ENCODE assay signal across 18 cellular contexts in the genomic region with DNA sequence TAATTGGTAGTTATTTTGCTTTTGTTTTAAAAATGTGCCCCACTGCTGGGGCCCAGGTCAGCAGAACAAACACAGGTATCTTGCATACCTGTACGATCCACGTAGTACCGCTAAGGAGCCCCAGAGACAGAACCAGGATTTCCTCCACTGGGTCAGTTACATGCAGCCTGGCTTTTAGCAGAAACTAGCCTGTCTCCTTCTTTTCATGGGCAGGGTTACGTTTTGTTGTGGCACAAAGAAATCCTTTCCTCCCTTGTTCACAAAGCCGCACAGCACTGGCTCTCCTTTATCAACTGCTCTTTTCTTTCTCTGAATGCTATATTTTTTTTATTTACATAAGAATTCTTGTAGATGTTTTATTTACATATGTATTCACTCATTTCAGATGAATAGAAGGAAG.
DNase-seq lines count a peak whose midpoint lies in the region; ATAC-seq and TF ChIP-seq lines count a peak whose summit lies in the region.
"Had no signal": no experiment of that assay in that cellular context is flagged by ENCODE, and none has a peak within 500 bp of the region (broad histone marks: within the 10 kb centered on the region; RNA-seq: fewer than 3 reads in every experiment).

No MANE protein-coding gene starts in this region.

- H2AFZ ChIP-seq in neuron (ENCODE audit: low read depth, low read length): no peak overlapping the region

- H3K9ac ChIP-seq in HUES48 (ENCODE audit: low read depth, low read length) (0 out of 2 replicates have a peak overlapping the region, but pooled peaks have one; percentile 33), iPS-20b (ENCODE audit: low read depth, low read length) (peak overlapping the region; percentile 42; the same call in 1 of the 2 replicates)
- H3K9ac ChIP-seq: BLaER1 treated with 17β-estradiol and CSF1 and Interleukin-3, amounts not matched to agents 10 nM and 100 nM; KMS-11; SK-N-SH had no signal

- ATAC-seq in GM19324 (IDR thresholded peaks at IDR 0.05; ENCODE audit: low FRiP score, unreplicated experiment): no peak

- peak overlapping the region; percentile 33 for H3K27ac ChIP-seq in HUES48 (ENCODE audit: low read depth, low read length)
- no peak overlapping the region for H3K27ac ChIP-seq in ectodermal cell (ENCODE audit: insufficient read depth, low read depth, low read length, poor library complexity, severe bottlenecking)
- no peak overlapping the region for H3K27ac ChIP-seq in iPS-20b (ENCODE audit: low read length)
- H3K27ac ChIP-seq: BLaER1 treated with 17β-estradiol and CSF1 and Interleukin-3, amounts not matched to agents 10 nM and 100 nM; KMS-11 had no signal

- H3K27me3 ChIP-seq in HUES48 (ENCODE audit: control insufficient read depth, insufficient read depth, low read length) (no peaks in the 10 kb centered on the region), ectodermal cell (ENCODE audit: control insufficient read depth, insufficient read depth, low read length, poor library complexity, severe bottlenecking) (no peaks in the 10 kb centered on the region), iPS-20b (ENCODE audit: insufficient read depth, low read length) (no peaks in the 10 kb centered on the region), neuron (ENCODE audit: insufficient read depth, low read length) (no peaks in the 10 kb centered on the region)
- H3K27me3 ChIP-seq: BLaER1 treated with 17β-estradiol and CSF1 and Interleukin-3, amounts not matched to agents 10 nM and 100 nM had no signal

- WGBS in ectodermal cell, 2 experiments: 35 to 43% methylated on average over 4 to 5 of the region's 5 CpGs

- H3K9me3 ChIP-seq in HUES48 (ENCODE audit: control insufficient read depth, insufficient read depth, low read length): no peaks in the 10 kb centered on the region
- no peaks in the 10 kb centered on the region for H3K9me3 ChIP-seq in ectodermal cell (ENCODE audit: control insufficient read depth, low read length)
- H3K9me3 ChIP-seq in iPS-20b (ENCODE audit: insufficient read depth, low read depth, low read length): no peaks in the 10 kb centered on the region
- H3K9me3 ChIP-seq in neuron (ENCODE audit: low read length): no peaks in the 10 kb centered on the region
- H3K9me3 ChIP-seq: BLaER1 treated with 17β-estradiol and CSF1 and Interleukin-3, amounts not matched to agents 10 nM and 100 nM; SK-N-SH had no signal

- H3K4me1 ChIP-seq in HUES48 (ENCODE audit: control insufficient read depth, insufficient read depth, low read length): peaks cover 62% of the 10 kb centered on the region
- H3K4me1 ChIP-seq in ectodermal cell (ENCODE audit: control insufficient read depth, insufficient read depth, low read length): peaks cover 50% of the 10 kb centered on the region
- H3K4me1 ChIP-seq in iPS-20b (ENCODE audit: insufficient read depth, low read length): peaks cover 47% of the 10 kb centered on the region
- peaks cover 66% of the 10 kb centered on the region for H3K4me1 ChIP-seq in neuron (ENCODE audit: insufficient read depth, low read length)
- H3K4me1 ChIP-seq: BLaER1 treated with 17β-estradiol and CSF1 and Interleukin-3, amounts not matched to agents 10 nM and 100 nM had no signal

- no peak for TF ChIP-seq CTCF in foreskin fibroblast (IDR thresholded peaks at IDR 0.05; ENCODE audit: low read depth, low read length)

- H3K36me3 ChIP-seq in HUES48 (ENCODE audit: control insufficient read depth, insufficient read depth, low read length) (no peaks in the 10 kb centered on the region), ectodermal cell (ENCODE audit: control insufficient read depth, insufficient read depth, low read length) (no peaks in the 10 kb centered on the region), iPS-20b (ENCODE audit: insufficient read depth, low read depth, low read length) (no peaks in the 10 kb centered on the region), neuron (ENCODE audit: insufficient read depth, low read length) (no peaks in the 10 kb centered on the region)
- H3K36me3 ChIP-seq: BLaER1 treated with 17β-estradiol and CSF1 and Interleukin-3, amounts not matched to agents 10 nM and 100 nM had no signal

- H3K4me3 ChIP-seq in HUES48 (ENCODE audit: low read depth, low read length) (no peak overlapping the region; the same call in 1 of the 2 replicates), ectodermal cell (ENCODE audit: insufficient read depth, low read depth, low read length) (peak overlapping the region; percentile 7), iPS-20b (ENCODE audit: low read length) (peak overlapping the region; percentile 41; the same call in 1 of the 2 replicates), neuron (ENCODE audit: low read length) (peak overlapping the region; percentile 63), foreskin fibroblast (ENCODE audit: low read depth in 1 of 2, low read length in 2 of 2) (no peak overlapping the region)
- H3K4me3 ChIP-seq: BLaER1 treated with 17β-estradiol and CSF1 and Interleukin-3, amounts not matched to agents 10 nM and 100 nM had no signal

- no peak for DNase-seq in posterior cingulate gyrus
- DNase-seq in foreskin fibroblast: no peak
- DNase-seq: AML-193; CD4-positive, alpha-beta T cell; H9; NCI-H1048; NCI-H1694 treated with DMSO at 0.1 percent for 48 hours; NCI-H2081 treated with DMSO at 0.1 percent for 48 hours; NCI-H524; NCI-H774; SK-N-SH had no signal

- intact Hi-C loops in posterior cingulate gyrus (cut with DNase I): no loop called here

Comparison
In these comparisons a context has a peak if more than half of its experiments do, and no peak if none do; other contexts are left out.
1. H3K4me3 ChIP-seq: peak in ectodermal cell (single experiment), iPS-20b (single experiment) and neuron (single experiment); none in HUES48 (single experiment) and foreskin fibroblast (0 of 2).